In genomic region chr2:207481924-207482323, GRCh38 we compare ENCODE assay signal across 18 cellular contexts. TPM values are rescaled to one million over a fixed set of nuclear protein-coding genes. Genes with fewer than 3 reads are reported as not detected.
DNase-seq lines count a peak whose midpoint lies in the region; ATAC-seq lines count a peak whose summit lies in the region.
"Had no signal": no experiment of that assay in that cellular context is flagged by ENCODE, and none has a peak within 500 bp of the region (broad histone marks: within the 10 kb centered on the region; RNA-seq: fewer than 3 reads in every experiment).

No MANE protein-coding gene starts in this region.

- H3K4me1 Mint-ChIP-seq in CD4-positive, CD25-positive, alpha-beta regulatory T cell: peaks cover 27 to 39% (median 35%) of the 10 kb centered on the region in 4 donors
- peaks cover 10 to 54% (median 46%) of the 10 kb centered on the region in 7 donors for H3K4me1 Mint-ChIP-seq in naive thymus-derived CD4-positive, alpha-beta T cell

- DNase-seq in CD4-positive, CD25-positive, alpha-beta regulatory T cell: no peak
- DNase-seq in NCI-H226 (peak; percentile 55), cerebellum (ENCODE audit: low spot score) (peak; percentile 74), NCI-H187 treated with DMSO at 0.1 percent for 48 hours (lab: John Stamatoyannopoulos, UW) (no peak)
- no peak for DNase-seq in naive thymus-derived CD4-positive, alpha-beta T cell
- DNase-seq: activated CD8-positive, alpha-beta memory T cell treated with anti-CD3 and anti-CD28 coated beads, Interleukin-2, amount 10 ng/mL, durations not matched to agents 7 days and 5 days; activated naive CD4-positive, alpha-beta T cell treated with anti-CD3 and anti-CD28 coated beads for 36 hours; brain microvascular endothelial cell; effector memory CD4-positive, alpha-beta T cell; EL; foreskin melanocyte; posterior cingulate gyrus; stimulated activated CD4-positive, alpha-beta T cell treated with anti-CD3 and anti-CD28 coated beads, Interleukin-15, amount 100 ng/mL, for 24 hours; testis; WERI-Rb-1 had no signal

- peaks cover 0 to 3% (median 0%) of the 10 kb centered on the region in 7 donors for H3K9me3 Mint-ChIP-seq in CD4-positive, CD25-positive, alpha-beta regulatory T cell
- peaks cover 0 to 2% (median 0%) of the 10 kb centered on the region in 11 donors for H3K9me3 Mint-ChIP-seq in naive thymus-derived CD4-positive, alpha-beta T cell
- H3K9me3 Mint-ChIP-seq: activated naive CD4-positive, alpha-beta T cell treated with anti-CD3 and anti-CD28 coated beads for 36 hours had no signal

- H3K9me3 ChIP-seq in CD4-positive, CD25-positive, alpha-beta regulatory T cell (ENCODE audit: control insufficient read depth in 2 of 2, low read length in 2 of 2): no peaks in the 10 kb centered on the region
- no peaks in the 10 kb centered on the region for H3K9me3 ChIP-seq in naive thymus-derived CD4-positive, alpha-beta T cell (ENCODE audit: control insufficient read depth in 2 of 3, low read length in 3 of 3)
- H3K9me3 ChIP-seq: testis had no signal

- no peaks in the 10 kb centered on the region for H3K27me3 ChIP-seq in CD4-positive, CD25-positive, alpha-beta regulatory T cell (ENCODE audit: control insufficient read depth, insufficient read depth, low read length)
- no peaks in the 10 kb centered on the region for H3K27me3 ChIP-seq in naive thymus-derived CD4-positive, alpha-beta T cell (ENCODE audit: control insufficient read depth in 2 of 2, insufficient read depth in 2 of 2, low read length in 2 of 2)
- H3K27me3 ChIP-seq: brain microvascular endothelial cell, testis had no signal

- intact Hi-C loops in naive thymus-derived CD4-positive, alpha-beta T cell (cut with micrococcal nuclease): loop anchor here (1.0 to 5.0 kb wide), 2 partner anchors 45 to 48 kb away; partner anchors contain the start of gene CREB1 (in 1 of the 2)

- H3K27me3 Mint-ChIP-seq in CD4-positive, CD25-positive, alpha-beta regulatory T cell: no peaks in the 10 kb centered on the region
- no peaks in the 10 kb centered on the region for H3K27me3 Mint-ChIP-seq in naive thymus-derived CD4-positive, alpha-beta T cell

- peak in 1 of 2 donors; percentile 18 for ATAC-seq in CD4-positive, CD25-positive, alpha-beta regulatory T cell (ENCODE audit: low read depth in 2 of 2)
- no peak for ATAC-seq in naive thymus-derived CD4-positive, alpha-beta T cell
- no peak for ATAC-seq in HG02973 (IDR thresholded peaks at IDR 0.05; ENCODE audit: unreplicated experiment)
- no peak for ATAC-seq in HG02678 (IDR thresholded peaks at IDR 0.05; ENCODE audit: unreplicated experiment)
- ATAC-seq in HG03025 (IDR thresholded peaks at IDR 0.05; ENCODE audit: low FRiP score, unreplicated experiment): no peak
- ATAC-seq: activated CD8-positive, alpha-beta memory T cell treated with anti-CD3 and anti-CD28 coated beads, Interleukin-2, amount 10 ng/mL, durations not matched to agents 7 days and 5 days had no signal

- POLR2A ChIA-PET in naive thymus-derived CD4-positive, alpha-beta T cell (lab: Charles Lee): interaction anchor here (1.2 to 1.8 kb wide), 2 partner anchors 49 to 316 kb away, joined by 3 to 8 read pairs; partner anchors contain the start of gene KLF7

- H3K4me3 Mint-ChIP-seq in CD4-positive, CD25-positive, alpha-beta regulatory T cell: peak overlapping the region in 2 of 4 donors; percentile 7 to 17
- peak overlapping the region in 7 of 10 donors; percentile 13 to 62 (median 42) for H3K4me3 Mint-ChIP-seq in naive thymus-derived CD4-positive, alpha-beta T cell
- H3K4me3 Mint-ChIP-seq: activated CD8-positive, alpha-beta memory T cell treated with anti-CD3 and anti-CD28 coated beads, Interleukin-2, amount 10 ng/mL, durations not matched to agents 7 days and 5 days; activated naive CD4-positive, alpha-beta T cell treated with anti-CD3 and anti-CD28 coated beads for 36 hours had no signal

- H3K4me3 ChIP-seq in CD4-positive, CD25-positive, alpha-beta regulatory T cell (ENCODE audit: low read depth, low read length): peak overlapping the region; percentile 50
- no peak overlapping the region for H3K4me3 ChIP-seq in naive thymus-derived CD4-positive, alpha-beta T cell (ENCODE audit: low read length)
- H3K4me3 ChIP-seq: testis had no signal

- H3K36me3 Mint-ChIP-seq in CD4-positive, CD25-positive, alpha-beta regulatory T cell: peaks cover 3% of the 10 kb centered on the region
- H3K36me3 Mint-ChIP-seq in naive thymus-derived CD4-positive, alpha-beta T cell: peaks cover 0 to 2% (median 0%) of the 10 kb centered on the region in 5 donors
- H3K36me3 Mint-ChIP-seq: activated CD8-positive, alpha-beta memory T cell treated with anti-CD3 and anti-CD28 coated beads, Interleukin-2, amount 10 ng/mL, durations not matched to agents 7 days and 5 days had no signal

- no peaks in the 10 kb centered on the region for H3K4me1 ChIP-seq in CD4-positive, CD25-positive, alpha-beta regulatory T cell (ENCODE audit: control insufficient read depth, insufficient read depth, low read length, poor library complexity, severe bottlenecking)
- peaks cover 0 to 18% of the 10 kb centered on the region in 2 donors for H3K4me1 ChIP-seq in naive thymus-derived CD4-positive, alpha-beta T cell (ENCODE audit: control insufficient read depth in 2 of 2, insufficient read depth in 2 of 2, low read length in 2 of 2)
- H3K4me1 ChIP-seq: testis had no signal

- H3K27ac Mint-ChIP-seq in CD4-positive, CD25-positive, alpha-beta regulatory T cell: peak overlapping the region in 1 of 3 donors; percentile 56
- H3K27ac Mint-ChIP-seq in naive thymus-derived CD4-positive, alpha-beta T cell: peak overlapping the region in 8 of 9 donors; percentile 22 to 77 (median 67)
- H3K27ac Mint-ChIP-seq: activated CD8-positive, alpha-beta memory T cell treated with anti-CD3 and anti-CD28 coated beads, Interleukin-2, amount 10 ng/mL, durations not matched to agents 7 days and 5 days; activated naive CD4-positive, alpha-beta T cell treated with anti-CD3 and anti-CD28 coated beads for 36 hours had no signal

- CTCF ChIA-PET in naive thymus-derived CD4-positive, alpha-beta T cell (lab: Charles Lee): interaction anchor here (0.5 to 0.6 kb wide), 3 partner anchors 15 to 681 kb away, joined by 3 to 4 read pairs (median 3); no protein-coding TSS in a partner anchor

- no peaks in the 10 kb centered on the region for H3K36me3 ChIP-seq in CD4-positive, CD25-positive, alpha-beta regulatory T cell (ENCODE audit: control insufficient read depth, insufficient read depth, low read length)
- H3K36me3 ChIP-seq in naive thymus-derived CD4-positive, alpha-beta T cell (ENCODE audit: control insufficient read depth in 2 of 3, insufficient read depth in 3 of 3, low read length in 3 of 3): no peaks in the 10 kb centered on the region
- H3K36me3 ChIP-seq: brain microvascular endothelial cell, WERI-Rb-1 had no signal

- H3K27ac ChIP-seq in CD4-positive, CD25-positive, alpha-beta regulatory T cell (ENCODE audit: insufficient read depth, low read length, poor library complexity, severe bottlenecking): no peak overlapping the region
- no peak overlapping the region for H3K27ac ChIP-seq in naive thymus-derived CD4-positive, alpha-beta T cell (ENCODE audit: low read depth, low read length)
- H3K27ac ChIP-seq: brain microvascular endothelial cell, testis, WERI-Rb-1 had no signal

RNA-seq across cellular contexts. Expression of gene CREB1, which starts 47.8 kb away (rescaled TPM):
- 124 TPM for total RNA-seq in CD4-positive, CD25-positive, alpha-beta regulatory T cell
- polyA plus RNA-seq in CD4-positive, CD25-positive, alpha-beta regulatory T cell: 10 to 100 TPM; 69.0 to 96.8 (median 89.3) TPM
- total RNA-seq in cerebellum: 99.1 TPM
- total RNA-seq in naive thymus-derived CD4-positive, alpha-beta T cell: 100 to 1,000 TPM in 4 of 5 experiments, 10 to 100 TPM in 1; 89.7 to 141 (median 115) TPM
- polyA plus RNA-seq in naive thymus-derived CD4-positive, alpha-beta T cell: 10 to 100 TPM; 71.1 to 85.7 TPM

Comparison
In these comparisons a context has a peak if more than half of its experiments do, and no peak if none do; other contexts are left out.
1. DNase-seq: peak in NCI-H226 (single experiment) and cerebellum (single experiment); none in CD4-positive, CD25-positive, alpha-beta regulatory T cell (0 of 3), naive thymus-derived CD4-positive, alpha-beta T cell (0 of 9) and NCI-H187 treated with DMSO at 0.1 percent for 48 hours (single experiment).